In the genomic region with DNA sequence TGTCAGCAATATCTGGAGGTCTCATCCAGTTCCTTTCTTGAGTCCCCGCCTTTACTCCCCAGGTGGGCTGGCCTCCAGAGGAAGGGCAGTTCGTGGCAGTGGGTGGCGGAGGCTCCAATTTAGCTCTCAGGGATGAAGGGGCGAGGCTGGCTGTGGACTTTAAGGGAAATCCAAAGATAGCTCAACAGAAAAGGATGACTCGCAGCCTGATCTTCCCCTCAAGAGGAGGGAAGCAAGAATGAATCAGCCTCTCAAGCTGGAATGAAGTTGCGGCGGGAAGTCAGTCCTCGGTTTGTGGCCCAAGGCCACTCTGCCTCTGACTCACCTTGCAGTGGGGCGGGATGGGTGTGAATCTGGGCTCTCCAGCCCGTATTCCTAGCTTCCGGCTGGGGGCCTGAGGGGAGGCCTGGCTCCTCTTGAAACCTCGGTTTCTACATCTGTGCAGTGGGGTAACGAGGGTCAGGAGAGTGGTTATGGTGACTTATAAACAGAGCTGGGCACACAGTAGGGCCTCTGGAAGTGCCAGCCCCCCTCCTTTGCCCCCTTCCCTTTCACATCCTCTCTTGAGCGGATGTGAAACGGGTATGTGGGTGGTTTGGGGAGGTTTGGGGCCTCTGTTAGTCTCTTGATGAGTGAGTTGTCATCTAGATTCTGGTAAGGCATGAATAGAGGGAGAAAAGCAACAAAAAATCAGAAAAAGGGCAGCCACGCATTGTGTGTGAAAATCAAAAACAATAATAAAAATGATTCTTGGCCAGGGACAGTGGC, we compare ENCODE assay signal across 8 cellular contexts. TPM values are rescaled to one million over a fixed set of nuclear protein-coding genes. Genes with fewer than 3 reads are reported as not detected.
A peak's percentile ranks its signal among the peaks of the same experiment; 100 is the strongest.
DNase-seq lines count a peak whose midpoint lies in the region; ATAC-seq and TF ChIP-seq lines count a peak whose summit lies in the region.

No MANE protein-coding gene starts in this region.

- peak overlapping the region; percentile 59 for H3K4me3 Mint-ChIP-seq in T-helper 2 cell treated with Interferon-gamma antibody and Interleukin-4, amounts not matched to agents 5 μg/mL and 100 μg/mL, for 36 hours
- H3K4me3 Mint-ChIP-seq in stimulated activated effector memory CD8-positive, alpha-beta T cell treated with anti-CD3 and anti-CD28 coated beads, Interleukin-12 subunit alpha, Interleukin-12 subunit beta, amount 100 ng/mL, for 72 hours = peak overlapping the region; percentile 56

- DNase-seq in AG04450 (ENCODE audit: low read depth, low spot score) (peak; percentile 81), astrocyte of the cerebellum (ENCODE audit: low read depth) (peak; percentile 81), medulla oblongata (ENCODE audit: extremely low spot score) (peak; percentile 60), NCI-H1092 treated with DMSO at 0.1 percent for 48 hours (lab: John Stamatoyannopoulos, UW) (no peak)
- DNase-seq in T-helper 2 cell treated with Interferon-gamma antibody and Interleukin-4, amounts not matched to agents 5 μg/mL and 100 μg/mL, for 36 hours (ENCODE audit: low spot score) = peak; percentile 93
- DNase-seq in stimulated activated effector memory CD8-positive, alpha-beta T cell treated with anti-CD3 and anti-CD28 coated beads, Interleukin-12 subunit alpha, Interleukin-12 subunit beta, amount 100 ng/mL, for 72 hours (ENCODE audit: low spot score in 2 of 2) = peak; percentile 77 to 96

- no peaks in the 10 kb centered on the region for H3K27me3 ChIP-seq in AG04450 (ENCODE audit: control insufficient read depth, insufficient read depth, low read length)

- peak overlapping the region; percentile 92 for H3K27ac Mint-ChIP-seq in T-helper 2 cell treated with Interferon-gamma antibody and Interleukin-4, amounts not matched to agents 5 μg/mL and 100 μg/mL, for 36 hours
- H3K27ac Mint-ChIP-seq in stimulated activated effector memory CD8-positive, alpha-beta T cell treated with anti-CD3 and anti-CD28 coated beads, Interleukin-12 subunit alpha, Interleukin-12 subunit beta, amount 100 ng/mL, for 72 hours = peak overlapping the region; percentile 96

- H3K4me1 Mint-ChIP-seq in T-helper 2 cell treated with Interferon-gamma antibody and Interleukin-4, amounts not matched to agents 5 μg/mL and 100 μg/mL, for 36 hours (ENCODE audit: low read depth) = peaks cover 46% of the 10 kb centered on the region
- H3K4me1 Mint-ChIP-seq in stimulated activated effector memory CD8-positive, alpha-beta T cell treated with anti-CD3 and anti-CD28 coated beads, Interleukin-12 subunit alpha, Interleukin-12 subunit beta, amount 100 ng/mL, for 72 hours = peaks cover 86% of the 10 kb centered on the region

- H3K27ac ChIP-seq in AG04450 (ENCODE audit: low read depth, low read length) = peak overlapping the region; percentile 89

- TF ChIP-seq CTCF in AG04450 (IDR thresholded peaks at IDR 0.05; ENCODE audit: low read depth, low read length) (no peak), astrocyte of the cerebellum (IDR thresholded peaks at IDR 0.05; ENCODE audit: low read depth, low read length, missing control alignments) (no peak)

- H3K4me3 ChIP-seq in AG04450 (ENCODE audit: low read depth, low read length) (no peak overlapping the region), astrocyte of the cerebellum (ENCODE audit: low read depth, low read length) (no peak overlapping the region)

- H3K27me3 Mint-ChIP-seq in T-helper 2 cell treated with Interferon-gamma antibody and Interleukin-4, amounts not matched to agents 5 μg/mL and 100 μg/mL, for 36 hours (ENCODE audit: low read depth) = no peaks in the 10 kb centered on the region

- no peaks in the 10 kb centered on the region for H3K9me3 Mint-ChIP-seq in T-helper 2 cell treated with Interferon-gamma antibody and Interleukin-4, amounts not matched to agents 5 μg/mL and 100 μg/mL, for 36 hours
- H3K9me3 Mint-ChIP-seq in stimulated activated effector memory CD8-positive, alpha-beta T cell treated with anti-CD3 and anti-CD28 coated beads, Interleukin-12 subunit alpha, Interleukin-12 subunit beta, amount 100 ng/mL, for 72 hours = no peaks in the 10 kb centered on the region

- CTCF ChIA-PET in AG04450 (lab: Charles Lee) = interaction anchor here (0.7 to 4.0 kb wide), 10 partner anchors 9 to 97 kb away, joined by 3 to 30 read pairs (median 6); a partner anchor contains a TSS

- POLR2A ChIA-PET in AG04450 (lab: Yijun Ruan, JAX) = interaction anchor here (0.6 to 1.6 kb wide), 6 partner anchors 8 to 333 kb away, joined by 3 to 14 read pairs (median 4); a partner anchor contains a TSS

- peak; percentile 61 for ATAC-seq in GM19328 (IDR thresholded peaks at IDR 0.05; ENCODE audit: unreplicated experiment)
- ATAC-seq in HG03354 (IDR thresholded peaks at IDR 0.05; ENCODE audit: poor library complexity, severe bottlenecking, unreplicated experiment) = peak; percentile 76
- peak; percentile 90 for ATAC-seq in stimulated activated effector memory CD8-positive, alpha-beta T cell treated with anti-CD3 and anti-CD28 coated beads, Interleukin-12 subunit alpha, Interleukin-12 subunit beta, amount 100 ng/mL, for 72 hours

- no peaks in the 10 kb centered on the region for H3K9me3 ChIP-seq in AG04450 (ENCODE audit: control insufficient read depth, insufficient read depth, low read length)

- peaks cover 49% of the 10 kb centered on the region for H3K36me3 Mint-ChIP-seq in T-helper 2 cell treated with Interferon-gamma antibody and Interleukin-4, amounts not matched to agents 5 μg/mL and 100 μg/mL, for 36 hours (ENCODE audit: low read depth)
- H3K36me3 Mint-ChIP-seq in stimulated activated effector memory CD8-positive, alpha-beta T cell treated with anti-CD3 and anti-CD28 coated beads, Interleukin-12 subunit alpha, Interleukin-12 subunit beta, amount 100 ng/mL, for 72 hours = peaks cover 79% of the 10 kb centered on the region

- in situ Hi-C loops in astrocyte of the cerebellum (cut with HindIII; ENCODE audit: low sequenced_read_pairs) = no loop called here

RNA-seq across cellular contexts. Expression of a gene that starts 10.5 kb away (rescaled TPM):
- polyA plus RNA-seq in AG04450 (2011; rRNA removed) = 9.2 and 12.1 TPM in 2 replicates
- 8.3 and 8.9 TPM in 2 replicates for polyA minus RNA-seq in AG04450 (2011; rRNA and poly(A)+ RNA removed)

RNA-seq across cellular contexts. Expression of a gene that starts 15.5 kb away (rescaled TPM):
- polyA plus RNA-seq in AG04450 (2011; rRNA removed) = 0.12 and 0.32 TPM in 2 replicates
- polyA minus RNA-seq in AG04450 (2011; rRNA and poly(A)+ RNA removed) = 0.23 and 0.35 TPM in 2 replicates

RNA-seq across cellular contexts. Expression of a gene that starts 37.0 kb away (rescaled TPM):
- polyA plus RNA-seq in AG04450 (2011; rRNA removed) = 0.66 and 0.88 TPM in 2 replicates
- polyA minus RNA-seq in AG04450 (2011; rRNA and poly(A)+ RNA removed) = 0.43 and 0.97 TPM in 2 replicates

RNA-seq across cellular contexts. Expression of a gene that starts 49.4 kb away (rescaled TPM):
- polyA plus RNA-seq in AG04450 (2011; rRNA removed) = not detected in 2 replicates
- polyA minus RNA-seq in AG04450 (2011; rRNA and poly(A)+ RNA removed) = not detected in 2 replicates
